In genomic region chr12:89593233-89593632, GRCh38 we compare ENCODE assay signal across 1 cellular context.
TF ChIP-seq lines count a peak whose summit lies in the region.

No MANE protein-coding gene starts in this region.

TF ChIP-seq in GM23338, 12 proteins besides CTCF, POLR2A, EP300 and RAD21 (continued from another document):
- TF ChIP-seq REST (IDR thresholded peaks at IDR 0.05; ENCODE audit: unreplicated experiment), result no peak
- no peak for TF ChIP-seq JUNB (IDR thresholded peaks at IDR 0.05; ENCODE audit: unreplicated experiment)
